In the genomic region with DNA sequence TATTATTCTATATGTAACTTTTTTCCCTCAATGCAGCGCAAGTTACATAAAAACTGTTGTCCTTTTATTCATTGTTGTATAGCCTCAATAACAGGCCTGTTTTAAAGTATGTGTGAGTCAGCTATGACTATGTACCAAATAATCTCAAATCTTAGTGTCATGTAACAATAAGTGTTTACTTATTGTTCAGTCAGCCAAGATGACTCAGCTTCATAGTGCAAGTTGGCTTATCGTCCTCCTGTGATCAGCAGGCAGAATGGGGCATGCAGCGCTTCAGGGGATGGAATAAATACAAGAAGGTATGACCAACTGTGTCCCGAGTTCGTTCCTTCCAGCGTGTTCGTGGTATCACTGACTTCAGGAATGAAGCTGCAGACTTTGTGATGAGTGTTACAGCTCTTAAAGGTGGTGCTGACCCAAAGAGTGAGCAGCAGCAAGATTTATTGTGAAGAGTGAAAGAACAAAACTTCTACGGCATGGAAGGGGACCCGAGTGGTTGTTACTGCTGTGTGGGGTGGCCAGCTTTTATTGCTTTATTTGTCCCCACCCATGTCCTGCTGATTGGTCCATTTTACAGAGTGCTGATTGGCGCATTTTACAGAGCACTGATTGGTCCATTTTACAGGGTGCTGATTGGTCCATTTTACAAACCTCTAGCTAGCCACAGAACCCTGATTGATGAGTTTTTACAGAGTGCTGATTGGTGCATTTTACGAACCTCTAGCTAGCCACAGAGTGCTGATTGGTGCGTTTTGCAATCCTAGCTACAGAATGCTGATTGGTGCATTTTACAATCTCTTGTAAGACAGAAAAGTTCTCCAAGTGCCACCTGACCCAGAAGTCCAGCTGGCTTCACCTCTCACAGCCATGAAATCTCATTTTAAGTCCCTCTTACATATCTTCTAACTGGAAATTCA, we compare ENCODE assay signal across 10 cellular contexts.
DNase-seq lines count a peak whose midpoint lies in the region; ATAC-seq and TF ChIP-seq lines count a peak whose summit lies in the region.
"Had no signal": no experiment of that assay in that cellular context is flagged by ENCODE, and none has a peak within 500 bp of the region (broad histone marks: within the 10 kb centered on the region; RNA-seq: fewer than 3 reads in every experiment).

No MANE protein-coding gene starts in this region.

- TF ChIP-seq EP300 in transverse colon (IDR thresholded peaks at IDR 0.05; ENCODE audit: low read depth), result no peak

- H3K27ac ChIP-seq in SJCRH30, result no peak overlapping the region
- no peak overlapping the region for H3K27ac ChIP-seq in transverse colon
- no peak overlapping the region for H3K27ac ChIP-seq in tibial artery
- H3K27ac ChIP-seq: left ventricle myocardium inferior had no signal

- H3K36me3 ChIP-seq in SJCRH30 (no peaks in the 10 kb centered on the region), transverse colon (no peaks in the 10 kb centered on the region), tibial artery (no peaks in the 10 kb centered on the region)
- H3K36me3 ChIP-seq: left ventricle myocardium inferior had no signal

- H3K4me1 ChIP-seq in SJCRH30 (peaks cover 4% of the 10 kb centered on the region), transverse colon (peaks cover 0 to 3% (median 0%) of the 10 kb centered on the region in 4 donors), tibial artery (peaks cover 0 to 5% (median 0%) of the 10 kb centered on the region in 4 donors)
- H3K4me1 ChIP-seq: left ventricle myocardium inferior had no signal

- H3K4me3 ChIP-seq in SJCRH30, result no peak overlapping the region
- H3K4me3 ChIP-seq in fibroblast of the aortic adventitia (ENCODE audit: low read depth, low read length), result peak overlapping the region; percentile 22
- no peak overlapping the region for H3K4me3 ChIP-seq in transverse colon
- H3K4me3 ChIP-seq in tibial artery, result no peak overlapping the region
- H3K4me3 ChIP-seq: left ventricle myocardium inferior had no signal

- in situ Hi-C loops in transverse colon (cut with MboI; ENCODE audit: low pct_ligation_motif_present in 1 of 4, low pct_unique_long_range_greater_than_20kb in 1 of 4, low sequenced_read_pairs in 3 of 4), result no loop called here

- no peak for TF ChIP-seq CTCF in fibroblast of the aortic adventitia (IDR thresholded peaks at IDR 0.05; ENCODE audit: insufficient read depth, low read length)
- no peak for TF ChIP-seq CTCF in transverse colon (IDR thresholded peaks at IDR 0.05)
- no peak for TF ChIP-seq CTCF in tibial artery (IDR thresholded peaks at IDR 0.05)

- no peaks in the 10 kb centered on the region for H3K9me3 ChIP-seq in SJCRH30 (replicated peaks)
- no peaks in the 10 kb centered on the region for H3K9me3 ChIP-seq in transverse colon
- no peaks in the 10 kb centered on the region for H3K9me3 ChIP-seq in tibial artery
- H3K9me3 ChIP-seq: left ventricle myocardium inferior had no signal

- peak; percentile 5 for DNase-seq in GOT3 (lab: John Stamatoyannopoulos, UW)
- peak; percentile 63 to 64 for DNase-seq in SJCRH30
- DNase-seq in fibroblast of the aortic adventitia (ENCODE audit: low read depth), result peak; percentile 95
- DNase-seq in smooth muscle cell of the brain vasculature (ENCODE audit: low read depth, low spot score), result peak; percentile 94
- DNase-seq in transverse colon, result no peak
- no peak for DNase-seq in tibial artery
- DNase-seq: left ventricle myocardium inferior; NCI-H2029 treated with DMSO at 0.1 percent for 48 hours; stimulated activated naive B cell treated with anti-CD40 and anti-IgM and Interleukin-4, amounts not matched to agents 10 μg/mL and 1 μg/mL and 100 μg/mL, for 72 hours had no signal

- intact Hi-C loops in transverse colon (cut with DNase I; ENCODE audit: low total_unique reads) (no loop called here), tibial artery (cut with DNase I; ENCODE audit: low total_unique reads) (no loop called here)

- no peak for ATAC-seq in HG02970 (IDR thresholded peaks at IDR 0.05; ENCODE audit: low FRiP score, unreplicated experiment)
- ATAC-seq: stimulated activated naive B cell treated with anti-CD40 and anti-IgM and Interleukin-4, amounts not matched to agents 10 μg/mL and 1 μg/mL and 100 μg/mL, for 72 hours had no signal

- no peak for TF ChIP-seq POLR2A in transverse colon (IDR thresholded peaks at IDR 0.05)

- 69 to 74% methylated on average over 6 to 12 of the region's 12 CpGs for WGBS in transverse colon (ENCODE audit: low coverage in 1 of 2), 2 donors

- H3K27me3 ChIP-seq in SJCRH30 (peaks cover 3% of the 10 kb centered on the region; the same call in 1 of the 2 replicates), transverse colon (no peaks in the 10 kb centered on the region), tibial artery (no peaks in the 10 kb centered on the region)

Comparison
In these comparisons a context has a peak if more than half of its experiments do, and no peak if none do; other contexts are left out.
1. DNase-seq: peak in GOT3 (single experiment), SJCRH30 (2 of 2), fibroblast of the aortic adventitia (single experiment) and smooth muscle cell of the brain vasculature (single experiment); none in transverse colon (single experiment) and tibial artery (0 of 2).